Comparison of ENCODE assay signal across 1 cellular context in genomic region chr9:111925784-111926183, GRCh38.
TF ChIP-seq lines count a peak whose summit lies in the region.

No MANE protein-coding gene starts in this region.

TF ChIP-seq in GM23338, 12 proteins besides CTCF, POLR2A, EP300 and RAD21:
- TF ChIP-seq EZH2 (IDR thresholded peaks at IDR 0.05; ENCODE audit: low read depth, unreplicated experiment) (no peak), ZNF114 (CRISPR knock-in tag; IDR thresholded peaks at IDR 0.05) (no peak), STAT1 (IDR thresholded peaks at IDR 0.05; ENCODE audit: unreplicated experiment) (no peak), CREB1 (CRISPR knock-in tag; IDR thresholded peaks at IDR 0.05; ENCODE audit: low read depth) (no peak), POLR2AphosphoS5 (IDR thresholded peaks at IDR 0.05; ENCODE audit: low read depth) (no peak), ETS1 (IDR thresholded peaks at IDR 0.05) (no peak), EZH2phosphoT487 (IDR thresholded peaks at IDR 0.05; ENCODE audit: unreplicated experiment) (no peak), NANOG (IDR thresholded peaks at IDR 0.05; ENCODE audit: borderline replicate concordance) (no peak), ZNF331 (CRISPR knock-in tag; IDR thresholded peaks at IDR 0.05; ENCODE audit: low read depth) (no peak), REST (IDR thresholded peaks at IDR 0.05; ENCODE audit: unreplicated experiment) (no peak), JUNB (IDR thresholded peaks at IDR 0.05; ENCODE audit: unreplicated experiment) (no peak)
- TF ChIP-seq, protein P1, sequence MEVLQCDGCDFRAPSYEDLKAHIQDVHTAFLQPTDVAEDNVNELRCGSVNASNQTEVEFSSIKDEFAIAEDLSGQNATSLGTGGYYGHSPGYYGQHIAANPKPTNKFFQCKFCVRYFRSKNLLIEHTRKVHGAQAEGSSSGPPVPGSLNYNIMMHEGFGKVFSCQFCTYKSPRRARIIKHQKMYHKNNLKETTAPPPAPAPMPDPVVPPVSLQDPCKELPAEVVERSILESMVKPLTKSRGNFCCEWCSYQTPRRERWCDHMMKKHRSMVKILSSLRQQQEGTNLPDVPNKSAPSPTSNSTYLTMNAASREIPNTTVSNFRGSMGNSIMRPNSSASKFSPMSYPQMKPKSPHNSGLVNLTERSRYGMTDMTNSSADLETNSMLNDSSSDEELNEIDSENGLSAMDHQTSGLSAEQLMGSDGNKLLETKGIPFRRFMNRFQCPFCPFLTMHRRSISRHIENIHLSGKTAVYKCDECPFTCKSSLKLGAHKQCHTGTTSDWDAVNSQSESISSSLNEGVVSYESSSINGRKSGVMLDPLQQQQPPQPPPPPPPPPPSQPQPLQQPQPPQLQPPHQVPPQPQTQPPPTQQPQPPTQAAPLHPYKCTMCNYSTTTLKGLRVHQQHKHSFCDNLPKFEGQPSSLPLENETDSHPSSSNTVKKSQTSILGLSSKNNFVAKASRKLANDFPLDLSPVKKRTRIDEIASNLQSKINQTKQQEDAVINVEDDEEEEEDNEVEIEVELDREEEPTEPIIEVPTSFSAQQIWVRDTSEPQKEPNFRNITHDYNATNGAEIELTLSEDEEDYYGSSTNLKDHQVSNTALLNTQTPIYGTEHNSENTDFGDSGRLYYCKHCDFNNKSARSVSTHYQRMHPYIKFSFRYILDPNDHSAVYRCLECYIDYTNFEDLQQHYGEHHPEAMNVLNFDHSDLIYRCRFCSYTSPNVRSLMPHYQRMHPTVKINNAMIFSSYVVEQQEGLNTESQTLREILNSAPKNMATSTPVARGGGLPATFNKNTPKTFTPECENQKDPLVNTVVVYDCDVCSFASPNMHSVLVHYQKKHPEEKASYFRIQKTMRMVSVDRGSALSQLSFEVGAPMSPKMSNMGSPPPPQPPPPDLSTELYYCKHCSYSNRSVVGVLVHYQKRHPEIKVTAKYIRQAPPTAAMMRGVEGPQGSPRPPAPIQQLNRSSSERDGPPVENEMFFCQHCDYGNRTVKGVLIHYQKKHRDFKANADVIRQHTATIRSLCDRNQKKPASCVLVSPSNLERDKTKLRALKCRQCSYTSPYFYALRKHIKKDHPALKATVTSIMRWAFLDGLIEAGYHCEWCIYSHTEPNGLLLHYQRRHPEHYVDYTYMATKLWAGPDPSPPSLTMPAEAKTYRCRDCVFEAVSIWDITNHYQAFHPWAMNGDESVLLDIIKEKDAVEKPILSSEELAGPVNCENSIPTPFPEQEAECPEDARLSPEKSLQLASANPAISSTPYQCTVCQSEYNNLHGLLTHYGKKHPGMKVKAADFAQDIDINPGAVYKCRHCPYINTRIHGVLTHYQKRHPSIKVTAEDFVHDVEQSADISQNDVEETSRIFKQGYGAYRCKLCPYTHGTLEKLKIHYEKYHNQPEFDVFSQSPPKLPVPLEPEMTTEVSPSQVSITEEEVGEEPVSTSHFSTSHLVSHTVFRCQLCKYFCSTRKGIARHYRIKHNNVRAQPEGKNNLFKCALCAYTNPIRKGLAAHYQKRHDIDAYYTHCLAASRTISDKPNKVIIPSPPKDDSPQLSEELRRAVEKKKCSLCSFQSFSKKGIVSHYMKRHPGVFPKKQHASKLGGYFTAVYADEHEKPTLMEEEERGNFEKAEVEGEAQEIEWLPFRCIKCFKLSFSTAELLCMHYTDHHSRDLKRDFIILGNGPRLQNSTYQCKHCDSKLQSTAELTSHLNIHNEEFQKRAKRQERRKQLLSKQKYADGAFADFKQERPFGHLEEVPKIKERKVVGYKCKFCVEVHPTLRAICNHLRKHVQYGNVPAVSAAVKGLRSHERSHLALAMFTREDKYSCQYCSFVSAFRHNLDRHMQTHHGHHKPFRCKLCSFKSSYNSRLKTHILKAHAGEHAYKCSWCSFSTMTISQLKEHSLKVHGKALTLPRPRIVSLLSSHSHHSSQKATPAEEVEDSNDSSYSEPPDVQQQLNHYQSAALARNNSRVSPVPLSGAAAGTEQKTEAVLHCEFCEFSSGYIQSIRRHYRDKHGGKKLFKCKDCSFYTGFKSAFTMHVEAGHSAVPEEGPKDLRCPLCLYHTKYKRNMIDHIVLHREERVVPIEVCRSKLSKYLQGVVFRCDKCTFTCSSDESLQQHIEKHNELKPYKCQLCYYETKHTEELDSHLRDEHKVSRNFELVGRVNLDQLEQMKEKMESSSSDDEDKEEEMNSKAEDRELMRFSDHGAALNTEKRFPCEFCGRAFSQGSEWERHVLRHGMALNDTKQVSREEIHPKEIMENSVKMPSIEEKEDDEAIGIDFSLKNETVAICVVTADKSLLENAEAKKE (CRISPR knock-in tag; IDR thresholded peaks at IDR 0.05) = no peak
